ENCODE assay signal across 25 cellular contexts in genomic region chr15:91887921-91888373, GRCh38. TPM values are rescaled to one million over a fixed set of nuclear protein-coding genes. Genes with fewer than 3 reads are reported as not detected.
DNase-seq lines count a peak whose midpoint lies in the region; ATAC-seq, FAIRE-seq and TF ChIP-seq lines count a peak whose summit lies in the region.
"Had no signal": no experiment of that assay in that cellular context is flagged by ENCODE, and none has a peak within 500 bp of the region (broad histone marks: within the 10 kb centered on the region; RNA-seq: fewer than 3 reads in every experiment).

No MANE protein-coding gene starts in this region.

- H3K4me2 ChIP-seq in astrocyte (ENCODE audit: low read length), result no peak overlapping the region

- no peak overlapping the region for H3K27ac ChIP-seq in astrocyte (ENCODE audit: low read depth, low read length)
- no peak overlapping the region for H3K27ac ChIP-seq in naive thymus-derived CD4-positive, alpha-beta T cell (ENCODE audit: low read depth, low read length)
- H3K27ac ChIP-seq: BLaER1, spleen had no signal

- no peak for TF ChIP-seq CTCF in astrocyte (IDR thresholded peaks at IDR 0.05; ENCODE audit: insufficient read depth, low read depth, low read length)

- CTCF ChIA-PET in naive thymus-derived CD4-positive, alpha-beta T cell (lab: Charles Lee), result no interaction called here
- CTCF ChIA-PET in activated CD8-positive, alpha-beta T cell treated with anti-CD3 and anti-CD28 coated beads, Interleukin-2, amount 10 ng/mL, durations not matched to agents 7 days and 5 days (lab: Charles Lee), result no interaction called here

- peaks cover 14% of the 10 kb centered on the region for H4K20me1 ChIP-seq in astrocyte (ENCODE audit: insufficient read depth, low read length)
- H4K20me1 ChIP-seq: BLaER1 had no signal

- ATAC-seq in naive thymus-derived CD4-positive, alpha-beta T cell, result no peak
- ATAC-seq in activated CD8-positive, alpha-beta T cell treated with anti-CD3 and anti-CD28 coated beads, Interleukin-2, amount 10 ng/mL, durations not matched to agents 7 days and 5 days, result no peak
- ATAC-seq: stimulated activated effector memory CD8-positive, alpha-beta T cell treated with anti-CD3 and anti-CD28 coated beads, Interleukin-12 subunit alpha, Interleukin-12 subunit beta, amount 100 ng/mL, for 72 hours had no signal

- H3K4me1 Mint-ChIP-seq in astrocyte (ENCODE audit: low read depth, unreplicated experiment), result peaks cover 2% of the 10 kb centered on the region
- H3K4me1 Mint-ChIP-seq in naive thymus-derived CD4-positive, alpha-beta T cell, result peaks cover 0 to 56% (median 30%) of the 10 kb centered on the region in 7 donors
- H3K4me1 Mint-ChIP-seq in activated CD8-positive, alpha-beta T cell treated with anti-CD3 and anti-CD28 coated beads, Interleukin-2, amount 10 ng/mL, durations not matched to agents 7 days and 5 days (ENCODE audit: low read depth), result peaks cover 4% of the 10 kb centered on the region
- H3K4me1 Mint-ChIP-seq: memory B cell had no signal

- no peaks in the 10 kb centered on the region for H3K4me1 ChIP-seq in astrocyte (ENCODE audit: insufficient read depth, low read length)
- peaks cover 0 to 6% of the 10 kb centered on the region in 2 donors for H3K4me1 ChIP-seq in naive thymus-derived CD4-positive, alpha-beta T cell (ENCODE audit: control insufficient read depth in 2 of 2, insufficient read depth in 2 of 2, low read length in 2 of 2)

- no peaks in the 10 kb centered on the region for H3K9me3 Mint-ChIP-seq in astrocyte (ENCODE audit: unreplicated experiment)
- H3K9me3 Mint-ChIP-seq in naive thymus-derived CD4-positive, alpha-beta T cell, result peaks cover 0 to 5% (median 2%) of the 10 kb centered on the region in 11 donors
- H3K9me3 Mint-ChIP-seq in activated CD8-positive, alpha-beta T cell treated with anti-CD3 and anti-CD28 coated beads, Interleukin-2, amount 10 ng/mL, durations not matched to agents 7 days and 5 days (ENCODE audit: insufficient read depth), result no peaks in the 10 kb centered on the region
- H3K9me3 Mint-ChIP-seq: activated CD4-positive, alpha-beta T cell treated with anti-CD3 and anti-CD28 coated beads, Interleukin-2, amount 10 ng/mL, durations not matched to agents 24 days and 14 days; memory B cell; nephron; stimulated activated effector memory CD8-positive, alpha-beta T cell treated with anti-CD3 and anti-CD28 coated beads, Interleukin-12 subunit alpha, Interleukin-12 subunit beta, amount 100 ng/mL, for 72 hours; type B pancreatic cell had no signal

- no peak overlapping the region for H3K9ac ChIP-seq in astrocyte (ENCODE audit: low read length)
- H3K9ac ChIP-seq: BLaER1 had no signal

- H3K79me2 ChIP-seq in astrocyte (ENCODE audit: insufficient read depth, low read length), result no peaks in the 10 kb centered on the region

- H3K9me3 ChIP-seq in astrocyte (ENCODE audit: insufficient read depth, low read depth, low read length), result no peaks in the 10 kb centered on the region
- no peaks in the 10 kb centered on the region for H3K9me3 ChIP-seq in naive thymus-derived CD4-positive, alpha-beta T cell (ENCODE audit: control insufficient read depth in 2 of 3, low read length in 3 of 3)
- H3K9me3 ChIP-seq: BLaER1, gastrocnemius medialis had no signal

- H3K4me3 ChIP-seq in astrocyte (ENCODE audit: insufficient read depth, low read depth, low read length), result no peak overlapping the region
- H3K4me3 ChIP-seq in naive thymus-derived CD4-positive, alpha-beta T cell (ENCODE audit: low read length), result no peak overlapping the region
- H3K4me3 ChIP-seq: BLaER1, gastrocnemius medialis, spleen had no signal

- no peaks in the 10 kb centered on the region for H3K36me3 ChIP-seq in astrocyte (ENCODE audit: insufficient read depth, low read length)
- no peaks in the 10 kb centered on the region for H3K36me3 ChIP-seq in naive thymus-derived CD4-positive, alpha-beta T cell (ENCODE audit: control insufficient read depth in 2 of 3, insufficient read depth in 3 of 3, low read length in 3 of 3)
- H3K36me3 ChIP-seq: BLaER1, gastrocnemius medialis had no signal

- no peak for FAIRE-seq in astrocyte (lab: Jason Lieb, UNC)
- FAIRE-seq: bronchial epithelial cell, H1 had no signal

- H3K27me3 Mint-ChIP-seq in astrocyte (ENCODE audit: low read depth, unreplicated experiment), result no peaks in the 10 kb centered on the region
- no peaks in the 10 kb centered on the region for H3K27me3 Mint-ChIP-seq in naive thymus-derived CD4-positive, alpha-beta T cell
- H3K27me3 Mint-ChIP-seq in activated CD8-positive, alpha-beta T cell treated with anti-CD3 and anti-CD28 coated beads, Interleukin-2, amount 10 ng/mL, durations not matched to agents 7 days and 5 days (ENCODE audit: low read depth), result no peaks in the 10 kb centered on the region
- H3K27me3 Mint-ChIP-seq: activated CD4-positive, alpha-beta T cell treated with anti-CD3 and anti-CD28 coated beads, Interleukin-2, amount 10 ng/mL, durations not matched to agents 24 days and 14 days; memory B cell; type B pancreatic cell had no signal

- DNase-seq in M059J (ENCODE audit: low read depth), result peak; percentile 11
- peak; percentile 19 for DNase-seq in astrocyte (ENCODE audit: low read depth)
- DNase-seq in globus pallidus (ENCODE audit: low spot score), result peak; percentile 86
- DNase-seq in renal cortical epithelial cell (ENCODE audit: low read depth), result peak; percentile 22
- no peak for DNase-seq in NCI-H510A (lab: John Stamatoyannopoulos, UW)
- DNase-seq in activated T-cell treated with anti-CD3 and anti-CD28 coated beads, Interleukin-2, amount 50 U/mL, for 48 hours, result no peak
- no peak for DNase-seq in naive thymus-derived CD4-positive, alpha-beta T cell
- no peak for DNase-seq in activated CD8-positive, alpha-beta T cell treated with anti-CD3 and anti-CD28 coated beads, Interleukin-2, amount 10 ng/mL, durations not matched to agents 7 days and 5 days
- DNase-seq: activated CD4-positive, alpha-beta T cell treated with anti-CD3 and anti-CD28 coated beads, Interleukin-2, amount 10 ng/mL, durations not matched to agents 24 days and 14 days; activated naive CD4-positive, alpha-beta T cell treated with anti-CD3 and anti-CD28 coated beads, Interleukin-2, amount 50 U/mL, for 16 hours; DMS153; gastrocnemius medialis; KG1; NCI-H1105 treated with DMSO at 0.1 percent for 48 hours; NCI-H2171; spleen; SW 1271 had no signal

- no peak overlapping the region for H3K4me3 Mint-ChIP-seq in astrocyte (ENCODE audit: unreplicated experiment)
- H3K4me3 Mint-ChIP-seq in naive thymus-derived CD4-positive, alpha-beta T cell, result no peak overlapping the region
- H3K4me3 Mint-ChIP-seq in activated CD8-positive, alpha-beta T cell treated with anti-CD3 and anti-CD28 coated beads, Interleukin-2, amount 10 ng/mL, durations not matched to agents 7 days and 5 days, result no peak overlapping the region
- H3K4me3 Mint-ChIP-seq: activated CD4-positive, alpha-beta T cell treated with anti-CD3 and anti-CD28 coated beads, Interleukin-2, amount 10 ng/mL, durations not matched to agents 24 days and 14 days; memory B cell; nephron; stimulated activated effector memory CD8-positive, alpha-beta T cell treated with anti-CD3 and anti-CD28 coated beads, Interleukin-12 subunit alpha, Interleukin-12 subunit beta, amount 100 ng/mL, for 72 hours; type B pancreatic cell had no signal

- no peaks in the 10 kb centered on the region for H3K36me3 Mint-ChIP-seq in astrocyte (ENCODE audit: low read depth, unreplicated experiment)
- H3K36me3 Mint-ChIP-seq in naive thymus-derived CD4-positive, alpha-beta T cell, result peaks cover 0 to 23% (median 5%) of the 10 kb centered on the region in 5 donors
- H3K36me3 Mint-ChIP-seq in activated CD8-positive, alpha-beta T cell treated with anti-CD3 and anti-CD28 coated beads, Interleukin-2, amount 10 ng/mL, durations not matched to agents 7 days and 5 days (ENCODE audit: low read depth), result peaks cover 8% of the 10 kb centered on the region
- H3K36me3 Mint-ChIP-seq: memory B cell; stimulated activated effector memory CD8-positive, alpha-beta T cell treated with anti-CD3 and anti-CD28 coated beads, Interleukin-12 subunit alpha, Interleukin-12 subunit beta, amount 100 ng/mL, for 72 hours had no signal

- H2AFZ ChIP-seq in astrocyte (ENCODE audit: low read depth, low read length), result no peak overlapping the region

- no peaks in the 10 kb centered on the region for H3K27me3 ChIP-seq in astrocyte (ENCODE audit: insufficient read depth, low read length)
- no peaks in the 10 kb centered on the region for H3K27me3 ChIP-seq in naive thymus-derived CD4-positive, alpha-beta T cell (ENCODE audit: control insufficient read depth in 2 of 2, insufficient read depth in 2 of 2, low read length in 2 of 2)
- H3K27me3 ChIP-seq: BLaER1, gastrocnemius medialis, spleen had no signal

- intact Hi-C loops in naive thymus-derived CD4-positive, alpha-beta T cell (cut with micrococcal nuclease), result no loop called here

- no peak overlapping the region for H3K27ac Mint-ChIP-seq in astrocyte (ENCODE audit: unreplicated experiment)
- no peak overlapping the region for H3K27ac Mint-ChIP-seq in naive thymus-derived CD4-positive, alpha-beta T cell
- no peak overlapping the region for H3K27ac Mint-ChIP-seq in activated CD8-positive, alpha-beta T cell treated with anti-CD3 and anti-CD28 coated beads, Interleukin-2, amount 10 ng/mL, durations not matched to agents 7 days and 5 days
- H3K27ac Mint-ChIP-seq: activated CD4-positive, alpha-beta T cell treated with anti-CD3 and anti-CD28 coated beads, Interleukin-2, amount 10 ng/mL, durations not matched to agents 24 days and 14 days; memory B cell; nephron; progenitor cell of endocrine pancreas; stimulated activated effector memory CD8-positive, alpha-beta T cell treated with anti-CD3 and anti-CD28 coated beads, Interleukin-12 subunit alpha, Interleukin-12 subunit beta, amount 100 ng/mL, for 72 hours; type B pancreatic cell had no signal

- POLR2A ChIA-PET in naive thymus-derived CD4-positive, alpha-beta T cell (lab: Charles Lee), result no interaction called here
- POLR2A ChIA-PET in activated CD8-positive, alpha-beta T cell treated with anti-CD3 and anti-CD28 coated beads, Interleukin-2, amount 10 ng/mL, durations not matched to agents 7 days and 5 days (lab: Charles Lee), result no interaction called here

RNA-seq across cellular contexts. Expression of gene SLCO3A1, which starts 34.4 kb away (rescaled TPM):
- 1.8 and 5.9 TPM in 2 replicates for total RNA-seq in M059J (2014; rRNA removed; shearing (Covaris generic))
- total RNA-seq in astrocyte (9.4 and 11.4 TPM in 2 replicates), renal cortical epithelial cell (1.9 and 7.2 TPM in 2 replicates)
- total RNA-seq in naive thymus-derived CD4-positive, alpha-beta T cell, result 10 to 100 TPM; 16.9 to 69.1 (median 25.4) TPM
- polyA plus RNA-seq in naive thymus-derived CD4-positive, alpha-beta T cell, result 10 to 100 TPM; 15.4 to 24.3 TPM
- total RNA-seq in activated CD8-positive, alpha-beta T cell treated with anti-CD3 and anti-CD28 coated beads, Interleukin-2, amount 10 ng/mL, durations not matched to agents 7 days and 5 days, result 10 to 100 TPM; 29.3 to 32.7 TPM

Comparison
In these comparisons a context has a peak if more than half of its experiments do, and no peak if none do; other contexts are left out.
1. DNase-seq: peak in M059J (single experiment), astrocyte (single experiment), globus pallidus (single experiment) and renal cortical epithelial cell (single experiment); none in NCI-H510A (single experiment), activated T-cell treated with anti-CD3 and anti-CD28 coated beads, Interleukin-2, amount 50 U/mL, for 48 hours (0 of 2), naive thymus-derived CD4-positive, alpha-beta T cell (0 of 9) and activated CD8-positive, alpha-beta T cell treated with anti-CD3 and anti-CD28 coated beads, Interleukin-2, amount 10 ng/mL, durations not matched to agents 7 days and 5 days (single experiment).